In the genomic region with DNA sequence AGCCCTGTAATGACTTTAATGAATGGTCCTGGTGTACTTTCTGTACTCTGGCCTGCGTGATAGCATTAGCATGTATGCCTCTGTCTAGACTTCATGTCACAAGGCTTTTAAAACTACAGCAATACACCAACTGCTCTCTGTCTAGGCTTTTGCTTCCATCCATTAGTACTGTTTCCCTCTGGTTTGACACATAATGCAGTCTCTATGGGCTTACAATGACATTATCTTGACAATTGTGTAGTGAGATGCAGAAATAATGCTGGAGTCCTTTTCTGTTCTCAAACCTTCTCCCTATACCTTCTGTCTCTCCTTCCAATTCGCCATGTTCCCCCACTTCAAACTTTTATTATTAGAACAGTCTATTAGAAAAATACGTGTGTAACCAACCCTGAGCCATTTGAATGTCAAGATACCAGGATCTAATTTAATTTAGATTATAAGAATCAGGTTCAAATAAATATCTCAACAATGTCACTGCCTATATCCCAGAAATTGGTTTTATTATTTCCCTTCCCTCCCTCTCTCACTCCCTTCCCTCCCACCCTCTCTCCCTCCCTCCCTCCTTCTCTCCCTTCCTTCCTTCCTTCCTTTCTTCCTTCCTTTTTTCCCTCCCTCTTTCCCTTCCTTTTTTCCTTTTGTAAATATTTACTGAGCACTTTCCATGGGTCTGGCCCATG, we compare ENCODE assay signal across 38 cellular contexts. TPM values are rescaled to one million over a fixed set of nuclear protein-coding genes. Genes with fewer than 3 reads are reported as not detected.
"Had no signal": no experiment of that assay in that cellular context is flagged by ENCODE, and none has a peak within 500 bp of the region (broad histone marks: within the 10 kb centered on the region; RNA-seq: fewer than 3 reads in every experiment).

No MANE protein-coding gene starts in this region.

- H3K27me3 ChIP-seq: MG63 had no signal

- H3K9ac ChIP-seq: KMS-11 had no signal

- DNase-seq: Karpas-422, Kasumi-1, MG63, MM.1S, MV-4-11, NCI-H1048, NCI-H1092, NCI-H1092 treated with DMSO at 0.1 percent for 48 hours, NCI-H1105, NCI-H1105 treated with DMSO at 0.1 percent for 48 hours, NCI-H1417, NCI-H1417 treated with DMSO at 0.1 percent for 48 hours, NCI-H1436, NCI-H1436 treated with DMSO at 0.1 percent for 48 hours, NCI-H146, NCI-H1694, NCI-H1694 treated with DMSO at 0.1 percent for 48 hours, NCI-H187, NCI-H187 treated with DMSO at 0.1 percent for 48 hours, NCI-H1930, NCI-H2029, NCI-H2029 treated with DMSO at 0.1 percent for 48 hours, NCI-H2081, NCI-H2081 treated with DMSO at 0.1 percent for 48 hours, NCI-H2107, NCI-H2171, NCI-H2171 treated with DMSO at 0.1 percent for 48 hours, NCI-H2227 treated with DMSO at 0.1 percent for 48 hours, NCI-H226, NCI-H345, NCI-H446, NCI-H446 treated with DMSO at 0.1 percent for 48 hours, NCI-H510A had no signal

- H3K9me3 ChIP-seq: MG63 had no signal

- H3K4me2 ChIP-seq: KMS-11 had no signal

- H3K36me3 ChIP-seq: MG63 had no signal

- H3K27ac ChIP-seq: KMS-11 had no signal

- H3K4me3 ChIP-seq: MG63 had no signal

RNA-seq across cellular contexts. Expression of gene C8A, which starts 8.9 kb away (rescaled TPM):
- total RNA-seq: LHCN-M2, M059J, MCF 10A, NCI-H460 had no signal

RNA-seq across cellular contexts. Expression of gene FYB2, which starts 44.2 kb away (rescaled TPM):
- total RNA-seq: LHCN-M2, M059J, MCF 10A, NCI-H460 had no signal
